In genomic region chr2:172555522-172556283, GRCh38 we compare ENCODE assay signal across 1 cellular context.
TF ChIP-seq lines count a peak whose summit lies in the region.

Gene PDK1 (plus strand): TSS chr2:172556090. CDS start chr2:172556151, 61 bp downstream.

TF ChIP-seq in HepG2, 621 proteins besides CTCF, POLR2A, EP300 and RAD21 (continued from another document and continues in another):
- TF ChIP-seq ZNF574 (CRISPR knock-in tag; IDR thresholded peaks at IDR 0.05): peak; percentile 77
- no peak for TF ChIP-seq CCAR2 (optimal IDR thresholded peaks at IDR 0.05; ENCODE audit: low read depth, low read length)
- peak; percentile 54 for TF ChIP-seq ETV5 (CRISPR knock-in tag; IDR thresholded peaks at IDR 0.05; ENCODE audit: borderline replicate concordance)
- no peak for TF ChIP-seq EZH2 (conservative IDR thresholded peaks at IDR 0.05; ENCODE audit: low read depth, low read length)
- TF ChIP-seq KLF11 (CRISPR knock-in tag; IDR thresholded peaks at IDR 0.05): peak; percentile 78
- TF ChIP-seq GTF3A (CRISPR knock-in tag; conservative IDR thresholded peaks at IDR 0.05): no peak; the same call in 1 of the 2 replicates
- TF ChIP-seq PHF5A (CRISPR knock-in tag; IDR thresholded peaks at IDR 0.05; ENCODE audit: low read depth, unreplicated experiment): peak; percentile 29
- peak; percentile 10; the same call in 1 of the 2 replicates for TF ChIP-seq ZFY (CRISPR knock-in tag; IDR thresholded peaks at IDR 0.05)
- peak; percentile 68 for TF ChIP-seq FOSL2 (CRISPR knock-in tag; IDR thresholded peaks at IDR 0.05)
- TF ChIP-seq ZNF282 (IDR thresholded peaks at IDR 0.05; ENCODE audit: partially characterized antibody): no peak
- TF ChIP-seq ISL2 (CRISPR knock-in tag; IDR thresholded peaks at IDR 0.05): 0 out of 2 replicates have a peak, but pooled peaks have one; percentile 53
- TF ChIP-seq NBN (conservative IDR thresholded peaks at IDR 0.05): no peak
- TF ChIP-seq SMAD9 (CRISPR knock-in tag; IDR thresholded peaks at IDR 0.05): 0 out of 2 replicates have a peak, but pooled peaks have one; percentile 50
- no peak; the same call in 1 of the 2 replicates for TF ChIP-seq AKNA (CRISPR knock-in tag; IDR thresholded peaks at IDR 0.05; ENCODE audit: borderline replicate concordance)
- peak; percentile 97; the same call in 1 of the 2 replicates for TF ChIP-seq ZNF839 (CRISPR knock-in tag; IDR thresholded peaks at IDR 0.05; ENCODE audit: borderline replicate concordance)
- peak; percentile 85 for TF ChIP-seq ZBTB39 (CRISPR knock-in tag; IDR thresholded peaks at IDR 0.05)
- peak; percentile 83; the same call in 1 of the 2 replicates for TF ChIP-seq ZFP41 (CRISPR knock-in tag; IDR thresholded peaks at IDR 0.05; ENCODE audit: borderline replicate concordance)
- peak; percentile 78 for TF ChIP-seq ZNF607 (CRISPR knock-in tag; IDR thresholded peaks at IDR 0.05; ENCODE audit: borderline replicate concordance)
- peak; percentile 86 for TF ChIP-seq ZMYM4 (CRISPR knock-in tag; IDR thresholded peaks at IDR 0.05)
- peak; percentile 95 for TF ChIP-seq UBTF (CRISPR knock-in tag; IDR thresholded peaks at IDR 0.05)
- TF ChIP-seq PCBP2 (optimal IDR thresholded peaks at IDR 0.05; ENCODE audit: low read depth, low read length, poor library complexity, severe bottlenecking): no peak
- TF ChIP-seq TRIM22 (IDR thresholded peaks at IDR 0.05): no peak
- no peak for TF ChIP-seq MLXIP (CRISPR knock-in tag; IDR thresholded peaks at IDR 0.05; ENCODE audit: borderline replicate concordance)
- TF ChIP-seq ZBTB8A (CRISPR knock-in tag; IDR thresholded peaks at IDR 0.05; ENCODE audit: borderline replicate concordance, low read depth): no peak; the same call in 1 of the 2 replicates
- no peak for TF ChIP-seq ZUFSP (CRISPR knock-in tag; IDR thresholded peaks at IDR 0.05; ENCODE audit: borderline replicate concordance)
- no peak for TF ChIP-seq USF2 (IDR thresholded peaks at IDR 0.05; ENCODE audit: low read depth, low read length)
- TF ChIP-seq USF2 (CRISPR knock-in tag; IDR thresholded peaks at IDR 0.05; ENCODE audit: borderline replicate concordance): no peak; the same call in 1 of the 2 replicates
- TF ChIP-seq IKZF1 (IDR thresholded peaks at IDR 0.05): no peak
- TF ChIP-seq ZMAT5 (CRISPR knock-in tag; IDR thresholded peaks at IDR 0.05; ENCODE audit: borderline replicate concordance, low read depth): no peak
- TF ChIP-seq ZFAT (CRISPR knock-in tag; conservative IDR thresholded peaks at IDR 0.05): peak; percentile 63; the same call in 1 of the 2 replicates
- TF ChIP-seq ZMAT3 (CRISPR knock-in tag; conservative IDR thresholded peaks at IDR 0.05): peak; percentile 93
- no peak for TF ChIP-seq ZNF616 (CRISPR knock-in tag; IDR thresholded peaks at IDR 0.05; ENCODE audit: low read depth)
- no peak for TF ChIP-seq ZNF382 (CRISPR knock-in tag; IDR thresholded peaks at IDR 0.05; ENCODE audit: borderline replicate concordance)
